19 cellular contexts compared by ENCODE assay signal in genomic region chr10:32882076-32882475, GRCh38.
"Had no signal": no experiment of that assay in that cellular context is flagged by ENCODE, and none has a peak within 500 bp of the region (broad histone marks: within the 10 kb centered on the region; RNA-seq: fewer than 3 reads in every experiment).

No MANE protein-coding gene starts in this region.

- ATAC-seq: gastroesophageal sphincter, natural killer cell, right cardiac atrium had no signal

- H3K9me3 Mint-ChIP-seq: natural killer cell, neural crest cell had no signal

- H3K36me3 ChIP-seq: colonic mucosa, esophagus squamous epithelium, gastroesophageal sphincter, stomach, thoracic aorta, transverse colon had no signal

- H3K27me3 ChIP-seq: colonic mucosa, esophagus squamous epithelium, gastroesophageal sphincter, stomach, transverse colon had no signal

- H3K27ac Mint-ChIP-seq: natural killer cell had no signal

- H3K27ac ChIP-seq: colonic mucosa, esophagus squamous epithelium, gastroesophageal sphincter, stomach, thoracic aorta, transverse colon had no signal

- H3K9me3 ChIP-seq: colonic mucosa, esophagus squamous epithelium, gastroesophageal sphincter, stomach, thoracic aorta, transverse colon had no signal

- FAIRE-seq: islet of Langerhans, small intestine had no signal

- H3K4me1 Mint-ChIP-seq: natural killer cell had no signal

- H3K4me3 ChIP-seq: colonic mucosa, esophagus squamous epithelium, gastroesophageal sphincter, stomach, thoracic aorta, transverse colon had no signal

- H3K4me3 Mint-ChIP-seq: natural killer cell, neural crest cell had no signal

- H3K4me1 ChIP-seq: colonic mucosa, esophagus squamous epithelium, gastroesophageal sphincter, stomach, transverse colon had no signal

- DNase-seq: colonic mucosa; dermis blood vessel endothelial cell; esophagus squamous epithelium; foreskin fibroblast; hippocampal formation; kidney glomerular epithelial cell; mammary epithelial cell; natural killer cell; right cardiac atrium; small intestine; stimulated activated CD4-positive, alpha-beta T cell treated with anti-CD3 and anti-CD28 coated beads, Interleukin-12 subunit alpha, Interleukin-12 subunit beta, amount 100 ng/mL, for 4 hours; stimulated activated naive CD4-positive, alpha-beta T cell; stomach; substantia nigra; transverse colon had no signal
